8 cellular contexts compared by ENCODE assay signal in the genomic region with DNA sequence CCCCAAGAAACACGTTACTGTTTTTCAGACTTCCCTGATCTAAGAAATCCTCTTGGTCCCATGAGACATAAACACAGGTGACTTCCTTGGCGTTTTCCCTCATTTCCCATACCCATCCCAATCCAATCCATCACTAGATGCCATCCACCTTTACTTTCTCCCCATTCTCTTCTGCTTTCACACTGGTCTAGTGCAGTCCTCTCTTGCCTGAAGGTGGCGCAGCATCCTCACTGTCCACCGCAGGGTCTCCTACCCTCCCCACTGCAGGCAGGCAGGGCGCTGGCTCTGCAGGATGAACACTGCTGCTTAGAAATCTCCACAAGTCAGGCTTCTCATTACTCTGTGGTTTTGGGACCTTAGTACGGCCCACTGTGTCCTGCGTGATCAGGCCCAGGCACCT. TPM values are rescaled to one million over a fixed set of nuclear protein-coding genes. Genes with fewer than 3 reads are reported as not detected.
A peak's percentile ranks its signal among the peaks of the same experiment; 100 is the strongest.
DNase-seq lines count a peak whose midpoint lies in the region; ATAC-seq and TF ChIP-seq lines count a peak whose summit lies in the region.

No MANE protein-coding gene starts in this region.

- DNase-seq in AG04449 (ENCODE audit: low read depth, low spot score) (no peak), IMR-90 (no peak), fibroblast of mammary gland (ENCODE audit: low read depth) (peak; percentile 19), posterior cingulate gyrus (peak; percentile 22 to 95 (median 63)), HuH-7.5 (ENCODE audit: low spot score) (no peak)
- peak; percentile 51 for DNase-seq in activated CD4-positive, alpha-beta T cell treated with anti-CD3 and anti-CD28 coated beads, Interleukin-2, amount 50 U/mL, for 1 hour

- H2AK5ac ChIP-seq in IMR-90 (ENCODE audit: low read depth, low read length), result no peak overlapping the region

- H3K56ac ChIP-seq in IMR-90 (ENCODE audit: extremely low read depth, insufficient read depth, low read length), result no peak overlapping the region

- H4K20me1 ChIP-seq in IMR-90 (ENCODE audit: insufficient read depth, low read length), result peaks cover 100% of the 10 kb centered on the region

- H3K4me1 ChIP-seq in IMR-90 (ENCODE audit: control insufficient read depth, insufficient read depth, low read length), result peaks cover 27% of the 10 kb centered on the region

- no peak overlapping the region for H2BK5ac ChIP-seq in IMR-90 (ENCODE audit: low read depth, low read length, poor library complexity, severe bottlenecking)

- no peak overlapping the region for H2BK120ac ChIP-seq in IMR-90 (ENCODE audit: low read depth, low read length)

- no peak overlapping the region for H3K23ac ChIP-seq in IMR-90 (ENCODE audit: low read depth, low read length)

- TF ChIP-seq POLR2A in IMR-90 (IDR thresholded peaks at IDR 0.05; ENCODE audit: low read depth, low read length), result no peak

- no peak overlapping the region for H2BK20ac ChIP-seq in IMR-90 (ENCODE audit: low read depth, low read length)

- H3K18ac ChIP-seq in IMR-90 (ENCODE audit: low read depth, low read length), result no peak overlapping the region

- H3K36me3 ChIP-seq in IMR-90 (ENCODE audit: control insufficient read depth, insufficient read depth, low read length), result no peaks in the 10 kb centered on the region; the same call in 1 of the 2 replicates

- H4K5ac ChIP-seq in IMR-90 (ENCODE audit: low read depth, low read length), result no peak overlapping the region

- H3K4me3 ChIP-seq in AG04449 (ENCODE audit: low read depth, low read length) (no peak overlapping the region), IMR-90 (ENCODE audit: insufficient read depth, low read depth, low read length) (no peak overlapping the region), fibroblast of mammary gland (ENCODE audit: control insufficient read depth, low read depth, low read length) (no peak overlapping the region)

- H3K9ac ChIP-seq in IMR-90 (ENCODE audit: low read depth, low read length), result no peak overlapping the region

- H2BK15ac ChIP-seq in IMR-90 (ENCODE audit: low read depth, low read length), result no peak overlapping the region

- peaks cover 34 to 99% of the 10 kb centered on the region in 2 experiments for H3K79me1 ChIP-seq in IMR-90 (ENCODE audit: low read depth in 1 of 2, low read length in 2 of 2)

- ATAC-seq in IMR-90 (ENCODE audit: low read depth) (no peak), HG03045 (IDR thresholded peaks at IDR 0.05; ENCODE audit: unreplicated experiment) (no peak), HG02970 (IDR thresholded peaks at IDR 0.05; ENCODE audit: low FRiP score, unreplicated experiment) (no peak)

- no peak overlapping the region for H3K4ac ChIP-seq in IMR-90 (ENCODE audit: low read depth, low read length)

- BruUV-seq in IMR-90 (replicated peaks; lab: Mats Ljungman, UMichigan), result no TSS peak

- CTCF ChIA-PET in AG04449 (lab: Yijun Ruan, JAX), result interaction anchor here (1.3 to 1.9 kb wide), 2 partner anchors 11 to 104 kb away, joined by 7 to 9 read pairs; no protein-coding TSS in a partner anchor
- CTCF ChIA-PET in IMR-90 (lab: Yijun Ruan, JAX), result interaction anchor here (1.1 kb wide), 1 partner anchor 104 kb away, joined by 3 read pairs; no protein-coding TSS in a partner anchor

- H2AFZ ChIP-seq in IMR-90 (replicated peaks; ENCODE audit: low read length, poor library complexity), result no peak overlapping the region

- dilution Hi-C loops in IMR-90 (cut with HindIII; ENCODE audit: low sequenced_read_pairs, unreplicated experiment), result no loop called here

- no peak overlapping the region for H4K8ac ChIP-seq in IMR-90 (ENCODE audit: low read depth in 2 of 2, low read length in 2 of 2)

- H3K9me3 ChIP-seq in IMR-90 (ENCODE audit: control insufficient read depth, insufficient read depth, low read length), result no peaks in the 10 kb centered on the region

- H3K14ac ChIP-seq in IMR-90 (replicated peaks; ENCODE audit: low read depth, low read length), result no peak overlapping the region

- no peak overlapping the region for H3K4me2 ChIP-seq in IMR-90 (ENCODE audit: low read depth, low read length)

- peaks cover 55% of the 10 kb centered on the region for H3K9me1 ChIP-seq in IMR-90 (ENCODE audit: insufficient read depth, low read length)

- WGBS in IMR-90 (ENCODE audit: extremely low coverage in 2 of 2, insufficient read length in 1 of 2), 2 experiments, result 64% methylated on average over 2 of the region's 7 CpGs; no CpG with 5 or more reads in 1 of the 2 experiments

- TF ChIP-seq CTCF in AG04449 (IDR thresholded peaks at IDR 0.05; ENCODE audit: insufficient read depth, low read length, missing control alignments) (peak; percentile 38), IMR-90 (conservative IDR thresholded peaks at IDR 0.05; ENCODE audit: low read depth, low read length) (peak; percentile 37; the same call in 1 of the 2 replicates), fibroblast of mammary gland (conservative IDR thresholded peaks at IDR 0.05; ENCODE audit: control insufficient read depth, insufficient read depth, low read depth, low read length) (peak; percentile 46)

- H4K91ac ChIP-seq in IMR-90 (ENCODE audit: insufficient read depth, low read depth, low read length), result no peak overlapping the region

- no peak overlapping the region for H3K27ac ChIP-seq in IMR-90 (ENCODE audit: insufficient read depth, low read length)

- TF ChIP-seq RAD21 in IMR-90 (IDR thresholded peaks at IDR 0.05; ENCODE audit: low read length), result peak; percentile 34

- H3K27me3 ChIP-seq in IMR-90 (ENCODE audit: control insufficient read depth, insufficient read depth, low read length), result no peaks in the 10 kb centered on the region

- H2AK9ac ChIP-seq in IMR-90 (replicated peaks; ENCODE audit: low read depth, low read length, poor library complexity), result no peak overlapping the region

- in situ Hi-C loops in IMR-90 (cut with MboI; ENCODE audit: low sequenced_read_pairs), result no loop called here

- intact Hi-C loops in IMR-90 (cut with micrococcal nuclease), result no loop called here
- intact Hi-C loops in posterior cingulate gyrus (cut with DNase I), result loop anchor here (1.0 kb wide), 1 partner anchor 62 kb away; no protein-coding TSS in a partner anchor

- POLR2A ChIA-PET in AG04449 (lab: Yijun Ruan, JAX), result no interaction called here
- POLR2A ChIA-PET in IMR-90 (lab: Charles Lee; ENCODE audit: unreplicated experiment), result no interaction called here

TF ChIP-seq in IMR-90, 13 proteins besides CTCF, POLR2A, EP300 and RAD21:
- no peak for TF ChIP-seq MAZ (IDR thresholded peaks at IDR 0.05; ENCODE audit: borderline replicate concordance, low read depth, low read length)
- no peak for TF ChIP-seq BHLHE40 (IDR thresholded peaks at IDR 0.05; ENCODE audit: low read depth, low read length)
- TF ChIP-seq CEBPB (IDR thresholded peaks at IDR 0.05; ENCODE audit: low read depth, low read length), result no peak
- no peak for TF ChIP-seq CHD1 (IDR thresholded peaks at IDR 0.05; ENCODE audit: low read depth, low read length)
- no peak for TF ChIP-seq RCOR1 (IDR thresholded peaks at IDR 0.05; ENCODE audit: insufficient replicate concordance, low read length)
- no peak for TF ChIP-seq MXI1 (IDR thresholded peaks at IDR 0.05; ENCODE audit: borderline replicate concordance, low read depth, low read length)
- no peak for TF ChIP-seq NFE2L2 (IDR thresholded peaks at IDR 0.05; ENCODE audit: low read depth, low read length)
- no peak for TF ChIP-seq FOS (IDR thresholded peaks at IDR 0.05; ENCODE audit: low read depth, low read length)
- TF ChIP-seq, protein P1, sequence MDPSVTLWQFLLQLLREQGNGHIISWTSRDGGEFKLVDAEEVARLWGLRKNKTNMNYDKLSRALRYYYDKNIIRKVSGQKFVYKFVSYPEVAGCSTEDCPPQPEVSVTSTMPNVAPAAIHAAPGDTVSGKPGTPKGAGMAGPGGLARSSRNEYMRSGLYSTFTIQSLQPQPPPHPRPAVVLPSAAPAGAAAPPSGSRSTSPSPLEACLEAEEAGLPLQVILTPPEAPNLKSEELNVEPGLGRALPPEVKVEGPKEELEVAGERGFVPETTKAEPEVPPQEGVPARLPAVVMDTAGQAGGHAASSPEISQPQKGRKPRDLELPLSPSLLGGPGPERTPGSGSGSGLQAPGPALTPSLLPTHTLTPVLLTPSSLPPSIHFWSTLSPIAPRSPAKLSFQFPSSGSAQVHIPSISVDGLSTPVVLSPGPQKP (IDR thresholded peaks at IDR 0.05; ENCODE audit: borderline replicate concordance, low read depth, low read length), result no peak
- TF ChIP-seq MAFK (IDR thresholded peaks at IDR 0.05; ENCODE audit: low read depth, low read length), result no peak
- no peak for TF ChIP-seq RFX5 (IDR thresholded peaks at IDR 0.05; ENCODE audit: low read depth, low read length)
- no peak for TF ChIP-seq SMC3 (IDR thresholded peaks at IDR 0.05; ENCODE audit: low read depth, low read length)
- TF ChIP-seq, protein P2, sequence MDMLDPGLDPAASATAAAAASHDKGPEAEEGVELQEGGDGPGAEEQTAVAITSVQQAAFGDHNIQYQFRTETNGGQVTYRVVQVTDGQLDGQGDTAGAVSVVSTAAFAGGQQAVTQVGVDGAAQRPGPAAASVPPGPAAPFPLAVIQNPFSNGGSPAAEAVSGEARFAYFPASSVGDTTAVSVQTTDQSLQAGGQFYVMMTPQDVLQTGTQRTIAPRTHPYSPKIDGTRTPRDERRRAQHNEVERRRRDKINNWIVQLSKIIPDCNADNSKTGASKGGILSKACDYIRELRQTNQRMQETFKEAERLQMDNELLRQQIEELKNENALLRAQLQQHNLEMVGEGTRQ (IDR thresholded peaks at IDR 0.05; ENCODE audit: low read depth, low read length), result no peak
TF ChIP-seq in IMR-90: peak in this region for 0.

RNA-seq across cellular contexts. Expression of a gene that starts 58.2 kb away (rescaled TPM):
- 57.0 and 65.3 TPM in 2 replicates for total RNA-seq in IMR-90 (2012; rRNA removed)
- 240 TPM in 2 replicates for polyA plus RNA-seq in IMR-90 (2012; rRNA removed)
- 115 and 146 TPM in 2 replicates for polyA plus RNA-seq in IMR-90 (2012; cell fraction: cytosol; rRNA removed)
- polyA plus RNA-seq in IMR-90 (2012; cell fraction: nucleus; rRNA removed; ENCODE audit: low replicate concordance), result 24.1 and 76.0 TPM in 2 replicates

Comparison
In these comparisons a context has a peak if more than half of its experiments do, and no peak if none do; other contexts are left out.
1. DNase-seq: peak in activated CD4-positive, alpha-beta T cell treated with anti-CD3 and anti-CD28 coated beads, Interleukin-2, amount 50 U/mL, for 1 hour (single experiment), fibroblast of mammary gland (single experiment) and posterior cingulate gyrus (10 of 10); none in AG04449 (single experiment), IMR-90 (single experiment) and HuH-7.5 (single experiment).
2. Peak in every context shown above with its lines, with median percentiles within 50 percentile points of each other: CTCF ChIP-seq.